Comparison of ENCODE assay signal across 8 cellular contexts in genomic region chr5:10102235-10102634, GRCh38.
A peak's percentile ranks its signal among the peaks of the same experiment; 100 is the strongest.
DNase-seq lines count a peak whose midpoint lies in the region; TF ChIP-seq lines count a peak whose summit lies in the region.
"Not testable (repeated sequence)": the region's sequence is repeated elsewhere in the genome, so short reads cannot be mapped to it uniquely, and the experiment has no call there.

No MANE protein-coding gene starts in this region.

- H3K23ac ChIP-seq in neuronal stem cell (ENCODE audit: low read depth, low read length, poor library complexity) = not testable (repeated sequence)

- H3K4me1 Mint-ChIP-seq in endodermal cell (peaks cover 14% of the 10 kb centered on the region), neural crest cell (peaks cover 25% of the 10 kb centered on the region)

- not testable (repeated sequence) for H4K91ac ChIP-seq in neuronal stem cell (ENCODE audit: low read depth, low read length, poor library complexity)

- peak overlapping the region; percentile 34 for H3K9ac ChIP-seq in ES-I3 (ENCODE audit: low read depth, low read length)
- peak overlapping the region; percentile 55 for H3K9ac ChIP-seq in HUES48 (ENCODE audit: low read depth, low read length)
- not testable (repeated sequence) for H3K9ac ChIP-seq in NT2/D1 (ENCODE audit: insufficient read length, low read depth); endodermal cell (ENCODE audit: extremely low read depth, low read length, poor library complexity, severe bottlenecking); neuronal stem cell (ENCODE audit: low read depth, low read length, poor library complexity)
- peak overlapping the region; percentile 55 for H3K9ac ChIP-seq in iPS-18a (ENCODE audit: low read length)

- H3K14ac ChIP-seq in neuronal stem cell (ENCODE audit: low read length) = not testable (repeated sequence)

- not testable (repeated sequence) for H3K36me3 ChIP-seq in ES-I3 (ENCODE audit: insufficient read depth, low read length); HUES48 (ENCODE audit: control insufficient read depth, insufficient read depth, low read length); NT2/D1 (ENCODE audit: insufficient read depth, insufficient read length, low read length); endodermal cell (ENCODE audit: control insufficient read depth, insufficient read depth, low read length); iPS-18a (ENCODE audit: control insufficient read depth, low read depth, low read length); neuronal stem cell (replicated peaks in 1 of 2; ENCODE audit: control insufficient read depth in 2 of 2, insufficient read depth in 2 of 2, low read length in 2 of 2)

- H2AFZ ChIP-seq in neuronal stem cell (ENCODE audit: low read length) = peak overlapping the region; percentile 40

- not testable (repeated sequence) for H3K4ac ChIP-seq in neuronal stem cell (ENCODE audit: low read length)

- not testable (repeated sequence) for H3K27me3 ChIP-seq in HUES48 (ENCODE audit: control insufficient read depth, insufficient read depth, low read length); NT2/D1 (ENCODE audit: insufficient read depth, insufficient read length); endodermal cell (ENCODE audit: control insufficient read depth, insufficient read depth, low read length, poor library complexity, severe bottlenecking); iPS-18a (ENCODE audit: control insufficient read depth, insufficient read depth, low read length); neuronal stem cell (ENCODE audit: control insufficient read depth in 3 of 3, insufficient read depth in 3 of 3, low read depth in 1 of 3, low read length in 3 of 3)

- H3K27ac ChIP-seq in HUES48 (ENCODE audit: low read depth, low read length) (peak overlapping the region; percentile 87), endodermal cell (ENCODE audit: low read depth, low read length) (peak overlapping the region; percentile 83), iPS-18a (ENCODE audit: low read length) (peak overlapping the region; percentile 80), neuronal stem cell (replicated peaks; ENCODE audit: low read length) (peak overlapping the region; percentile 82)

- H3K27ac Mint-ChIP-seq in endodermal cell = peak overlapping the region; percentile 76
- H3K27ac Mint-ChIP-seq in neural crest cell (ENCODE audit: unreplicated experiment) = peak overlapping the region; percentile 62

- H2BK120ac ChIP-seq in neuronal stem cell (ENCODE audit: low read depth, low read length) = not testable (repeated sequence)

- peaks cover 23% of the 10 kb centered on the region for H3K9me3 ChIP-seq in ES-I3 (ENCODE audit: control insufficient read depth, insufficient read depth, low read length)
- peaks cover 24% of the 10 kb centered on the region for H3K9me3 ChIP-seq in HUES48 (ENCODE audit: control insufficient read depth, insufficient read depth, low read length)
- peaks cover 25% of the 10 kb centered on the region for H3K9me3 ChIP-seq in NT2/D1 (ENCODE audit: insufficient read depth, low read length)
- H3K9me3 ChIP-seq in endodermal cell (ENCODE audit: control insufficient read depth, low read length) = peaks cover 34% of the 10 kb centered on the region
- H3K9me3 ChIP-seq in iPS-18a (ENCODE audit: control insufficient read depth, low read depth, low read length) = peaks cover 23% of the 10 kb centered on the region
- peaks cover 2 to 26% of the 10 kb centered on the region in 2 donors for H3K9me3 ChIP-seq in neuronal stem cell (replicated peaks in 1 of 2; ENCODE audit: control insufficient read depth in 2 of 2, insufficient read depth in 1 of 2, low read depth in 1 of 2, low read length in 2 of 2)

- H3K4me3 Mint-ChIP-seq in endodermal cell, neural crest cell: not testable (repeated sequence)

- not testable (repeated sequence) for H3K79me1 ChIP-seq in neuronal stem cell (ENCODE audit: low read depth, low read length)

- TF ChIP-seq CTCF in endodermal cell (conservative IDR thresholded peaks at IDR 0.05); neural crest cell (conservative IDR thresholded peaks at IDR 0.05): not testable (repeated sequence)

- H2BK5ac ChIP-seq in neuronal stem cell (ENCODE audit: low read length) = not testable (repeated sequence)

- H2AK5ac ChIP-seq in neuronal stem cell (ENCODE audit: low read depth, low read length) = not testable (repeated sequence)

- H3K4me1 ChIP-seq in ES-I3 (ENCODE audit: insufficient read depth, low read length) = peaks cover 29% of the 10 kb centered on the region
- peaks cover 34% of the 10 kb centered on the region for H3K4me1 ChIP-seq in HUES48 (ENCODE audit: control insufficient read depth, insufficient read depth, low read length)
- H3K4me1 ChIP-seq in NT2/D1 (ENCODE audit: insufficient read depth, insufficient read length); endodermal cell (ENCODE audit: control insufficient read depth, insufficient read depth, low read length): not testable (repeated sequence)
- peaks cover 33% of the 10 kb centered on the region for H3K4me1 ChIP-seq in iPS-18a (ENCODE audit: control insufficient read depth, low read depth, low read length)
- H3K4me1 ChIP-seq in neuronal stem cell (ENCODE audit: control insufficient read depth in 2 of 2, insufficient read depth in 1 of 2, low read depth in 1 of 2, low read length in 2 of 2) = peaks cover 5 to 11% of the 10 kb centered on the region in 2 donors

- not testable (repeated sequence) for H3K18ac ChIP-seq in neuronal stem cell (ENCODE audit: low read length)

- H3K36me3 Mint-ChIP-seq in endodermal cell (ENCODE audit: low read depth) (peaks cover 15% of the 10 kb centered on the region), neural crest cell (ENCODE audit: low read depth) (peaks cover 17% of the 10 kb centered on the region)

- H3K9me3 Mint-ChIP-seq in endodermal cell (peaks cover 37% of the 10 kb centered on the region), neural crest cell (peaks cover 15% of the 10 kb centered on the region)

- H3K4me3 ChIP-seq in HUES48 (ENCODE audit: low read depth, low read length) (peak overlapping the region; percentile 27; the same call in 1 of the 2 replicates), iPS-18a (ENCODE audit: low read length) (peak overlapping the region; percentile 19)
- not testable (repeated sequence) for H3K4me3 ChIP-seq in NT2/D1 (ENCODE audit: insufficient read length, low read depth); endodermal cell (ENCODE audit: low read length); neuronal stem cell (ENCODE audit: low read length in 2 of 2)

- 67 to 75% methylated on average over 4 to 7 of the region's 7 CpGs for WGBS in endodermal cell (ENCODE audit: insufficient coverage in 1 of 2, insufficient read length in 1 of 2), 2 experiments
- no CpG with 5 or more reads among the region's 7 CpGs for WGBS in neuronal stem cell (ENCODE audit: extremely low coverage in 2 of 2, insufficient read length in 2 of 2, insufficient replicate concordance in 1 of 2), 2 donors

- DNase-seq in NT2/D1 (ENCODE audit: low read depth, low spot score) (peak; percentile 38), endodermal cell (peak; percentile 80), iPS DF 4.7 (ENCODE audit: extremely low read depth, low spot score) (peak; percentile 49)
- DNase-seq in neural crest cell (ENCODE audit: low read depth, low spot score); neuronal stem cell (ENCODE audit: low spot score): not testable (repeated sequence)

- H2BK12ac ChIP-seq in neuronal stem cell (ENCODE audit: low read length) = not testable (repeated sequence)

- H4K8ac ChIP-seq in neuronal stem cell (ENCODE audit: low read depth, low read length) = not testable (repeated sequence)

- H3K4me2 ChIP-seq in neuronal stem cell (ENCODE audit: insufficient read depth, low read length, poor library complexity, severe bottlenecking) = not testable (repeated sequence)

- H2BK15ac ChIP-seq in neuronal stem cell (ENCODE audit: low read length) = not testable (repeated sequence)

- not testable (repeated sequence) for H3K27me3 Mint-ChIP-seq in endodermal cell (ENCODE audit: insufficient read depth); neural crest cell (ENCODE audit: low read depth)
